In genomic region chr5:64229163-64229774, GRCh38 we compare ENCODE assay signal across 8 cellular contexts.
DNase-seq lines count a peak whose midpoint lies in the region; ATAC-seq, FAIRE-seq and TF ChIP-seq lines count a peak whose summit lies in the region.

No MANE protein-coding gene starts in this region.

- no peak for DNase-seq in AG09319 (ENCODE audit: extremely low read depth, low read depth)
- DNase-seq in GM18507 (ENCODE audit: extremely low spot score, insufficient read length, low read depth) = peak; percentile 23
- DNase-seq in OCI-LY7 (ENCODE audit: low spot score) = peak; percentile 43
- no peak for DNase-seq in esophagus squamous epithelium (lab: John Stamatoyannopoulos, UW)
- DNase-seq in psoas muscle = no peak
- no peak for DNase-seq in central memory CD4-positive, alpha-beta T cell

- intact Hi-C loops in OCI-LY7 (cut with micrococcal nuclease; ENCODE audit: unreplicated experiment) = loop anchor here (5.0 kb wide), 1 partner anchor 553 kb away; no protein-coding TSS in a partner anchor
- intact Hi-C loops in esophagus squamous epithelium (cut with DNase I) = no loop called here
- intact Hi-C loops in psoas muscle (cut with DNase I) = loop anchor here in 1 of 2 donors (1.0 to 5.0 kb wide), 2 partner anchors 218 to 383 kb away; no protein-coding TSS in a partner anchor

- H3K4me1 ChIP-seq in OCI-LY7 (ENCODE audit: insufficient read depth, low read length, poor library complexity, severe bottlenecking) (no peaks in the 10 kb centered on the region), esophagus squamous epithelium (no peaks in the 10 kb centered on the region), psoas muscle (no peaks in the 10 kb centered on the region)

- no peak overlapping the region for H3K4me3 ChIP-seq in OCI-LY7 (ENCODE audit: low read depth, low read length, poor library complexity, severe bottlenecking)
- no peak overlapping the region for H3K4me3 ChIP-seq in esophagus squamous epithelium
- no peak overlapping the region for H3K4me3 ChIP-seq in psoas muscle

- H3K27me3 ChIP-seq in esophagus squamous epithelium = no peaks in the 10 kb centered on the region
- H3K27me3 ChIP-seq in psoas muscle (ENCODE audit: insufficient read depth in 3 of 3, low read length in 2 of 3) = no peaks in the 10 kb centered on the region

- no peaks in the 10 kb centered on the region for H3K79me2 ChIP-seq in OCI-LY7 (ENCODE audit: insufficient read depth, low read depth, low read length)

- H4K20me1 ChIP-seq in OCI-LY7 (ENCODE audit: insufficient read depth, low read length) = no peaks in the 10 kb centered on the region

- TF ChIP-seq POLR2A in esophagus squamous epithelium (IDR thresholded peaks at IDR 0.05) = no peak

- no peak overlapping the region for H2AFZ ChIP-seq in OCI-LY7 (ENCODE audit: low read length)

- ATAC-seq in HG03378 (IDR thresholded peaks at IDR 0.05; ENCODE audit: unreplicated experiment) (peak; percentile 78), psoas muscle (peak in 1 of 4 donors; percentile 55), HG03135 (IDR thresholded peaks at IDR 0.05; ENCODE audit: unreplicated experiment) (no peak)

- CTCF ChIA-PET in OCI-LY7 (lab: Charles Lee; ENCODE audit: unreplicated experiment) = no interaction called here

- WGBS in esophagus squamous epithelium, 2 donors = 2 to 6% methylated on average over 4 of the region's 4 CpGs
- 2 to 5% (median 3%) methylated on average over 4 of the region's 4 CpGs for WGBS in psoas muscle, 3 donors

- H3K36me3 ChIP-seq in OCI-LY7 (ENCODE audit: insufficient read depth, low read length) = no peaks in the 10 kb centered on the region
- H3K36me3 ChIP-seq in esophagus squamous epithelium = peaks cover 0 to 14% (median 0%) of the 10 kb centered on the region in 3 donors
- H3K36me3 ChIP-seq in psoas muscle (ENCODE audit: insufficient read depth in 1 of 2, low read depth in 1 of 2) = no peaks in the 10 kb centered on the region

- no peaks in the 10 kb centered on the region for H3K9me2 ChIP-seq in OCI-LY7 (ENCODE audit: insufficient read depth, low read length)

- FAIRE-seq in GM18507 (lab: Jason Lieb, UNC) = peak; percentile 79

- H3K9me3 ChIP-seq in OCI-LY7 (ENCODE audit: low read length) (no peaks in the 10 kb centered on the region), esophagus squamous epithelium (peaks cover 0 to 9% (median 7%) of the 10 kb centered on the region in 3 donors), psoas muscle (no peaks in the 10 kb centered on the region)

- POLR2A ChIA-PET in OCI-LY7 (lab: Charles Lee) = interaction anchor here (1.0 kb wide), 1 partner anchor 15 kb away, joined by 4 read pairs; no protein-coding TSS in a partner anchor

- TF ChIP-seq CTCF in AG09319 (IDR thresholded peaks at IDR 0.05; ENCODE audit: low read depth, low read length) (peak; percentile 50), OCI-LY7 (conservative IDR thresholded peaks at IDR 0.05; ENCODE audit: low read length) (peak; percentile 87), esophagus squamous epithelium (IDR thresholded peaks at IDR 0.05) (peak in 5 of 6 experiments; percentile 40 to 67 (median 53)), psoas muscle (IDR thresholded peaks at IDR 0.05) (peak; percentile 68)

- no TSS peak for BruUV-seq in OCI-LY7 (replicated peaks; lab: Mats Ljungman, UMichigan)

- H3K4me2 ChIP-seq in OCI-LY7 (ENCODE audit: low read length) = no peak overlapping the region

- H3K27ac ChIP-seq in OCI-LY7 (ENCODE audit: low read depth, low read length, poor library complexity, severe bottlenecking) = no peak overlapping the region
- no peak overlapping the region for H3K27ac ChIP-seq in esophagus squamous epithelium
- H3K27ac ChIP-seq in psoas muscle = no peak overlapping the region

Comparison
In these comparisons a context has a peak if more than half of its experiments do, and no peak if none do; other contexts are left out.
1. DNase-seq: peak in GM18507 (single experiment) and OCI-LY7 (single experiment); none in AG09319 (single experiment), esophagus squamous epithelium (single experiment), psoas muscle (0 of 2) and central memory CD4-positive, alpha-beta T cell (single experiment).
2. Peak in every context shown above with its lines, with median percentiles within 50 percentile points of each other: CTCF ChIP-seq.